22 cellular contexts compared by ENCODE assay signal in the genomic region with DNA sequence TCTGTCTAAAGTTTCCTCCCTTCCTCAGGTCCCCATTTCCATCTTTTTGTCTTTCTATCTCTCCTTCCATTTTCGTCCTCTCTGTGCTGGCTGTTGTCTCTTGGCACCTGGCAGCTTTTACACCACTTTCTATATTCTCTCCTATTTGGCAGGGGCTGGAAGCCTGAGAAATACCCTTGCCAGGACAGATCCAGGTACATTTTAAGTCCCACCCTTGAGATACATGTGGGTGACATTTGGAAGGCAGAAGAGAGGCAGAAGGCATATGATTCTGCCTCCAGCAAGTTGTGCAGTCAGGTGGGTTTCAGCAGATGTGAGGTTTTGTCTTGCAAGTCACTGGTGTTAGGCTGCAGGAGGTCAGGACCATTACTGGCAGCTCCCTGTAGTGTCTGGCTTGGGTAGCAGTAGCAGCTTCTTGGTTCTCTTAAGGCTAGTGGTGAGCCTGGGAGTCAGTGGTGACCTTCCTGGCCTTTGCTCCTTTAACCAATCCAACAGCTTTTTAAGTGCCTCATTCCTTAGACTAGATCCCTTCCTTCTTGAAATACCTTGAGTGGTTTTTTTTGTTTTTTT.
DNase-seq lines count a peak whose midpoint lies in the region; ATAC-seq, FAIRE-seq and TF ChIP-seq lines count a peak whose summit lies in the region.
"Had no signal": no experiment of that assay in that cellular context is flagged by ENCODE, and none has a peak within 500 bp of the region (broad histone marks: within the 10 kb centered on the region; RNA-seq: fewer than 3 reads in every experiment).

No MANE protein-coding gene starts in this region.

- WGBS in endodermal cell (ENCODE audit: insufficient coverage in 1 of 2, insufficient read length in 1 of 2), 2 experiments, result 50 to 80% methylated on average over 1 of the region's 1 CpG
- WGBS in thyroid gland, 2 donors, result 77 to 82% methylated on average over 1 of the region's 1 CpG

- no peak for ATAC-seq in activated CD8-positive, alpha-beta memory T cell treated with anti-CD3 and anti-CD28 coated beads, Interleukin-2, amount 10 ng/mL, durations not matched to agents 7 days and 5 days
- ATAC-seq: A549, Right ventricle myocardium inferior had no signal

- H3K36me3 Mint-ChIP-seq in CD14-positive monocyte (no peaks in the 10 kb centered on the region), endodermal cell (ENCODE audit: low read depth) (peaks cover 2% of the 10 kb centered on the region), progenitor cell of endocrine pancreas (ENCODE audit: insufficient read depth) (peaks cover 2% of the 10 kb centered on the region)
- no peaks in the 10 kb centered on the region for H3K36me3 Mint-ChIP-seq in activated CD8-positive, alpha-beta memory T cell treated with anti-CD3 and anti-CD28 coated beads, Interleukin-2, amount 10 ng/mL, durations not matched to agents 7 days and 5 days

- H3K4me3 ChIP-seq in endodermal cell (ENCODE audit: low read length) (no peak overlapping the region), Karpas-422 (ENCODE audit: low read length) (no peak overlapping the region), thyroid gland (replicated peaks in 1 of 3) (no peak overlapping the region)
- H3K4me3 ChIP-seq: A549 had no signal

- no peaks in the 10 kb centered on the region for H4K20me1 ChIP-seq in Karpas-422 (ENCODE audit: insufficient read depth, low read depth, low read length)

- H3K4me3 Mint-ChIP-seq in CD14-positive monocyte (no peak overlapping the region), endodermal cell (no peak overlapping the region), progenitor cell of endocrine pancreas (ENCODE audit: low read depth) (no peak overlapping the region)
- H3K4me3 Mint-ChIP-seq in activated CD8-positive, alpha-beta memory T cell treated with anti-CD3 and anti-CD28 coated beads, Interleukin-2, amount 10 ng/mL, durations not matched to agents 7 days and 5 days, result no peak overlapping the region
- H3K4me3 Mint-ChIP-seq: B cell had no signal

- no peaks in the 10 kb centered on the region for H3K79me2 ChIP-seq in Karpas-422 (ENCODE audit: low read length)

- CTCF ChIA-PET in activated CD8-positive, alpha-beta memory T cell treated with anti-CD3 and anti-CD28 coated beads, Interleukin-2, amount 10 ng/mL, durations not matched to agents 7 days and 5 days (lab: Charles Lee), result interaction anchor here (0.6 to 0.9 kb wide), 2 partner anchors 171 to 552 kb away, joined by 3 to 5 read pairs; no protein-coding TSS in a partner anchor

- TF ChIP-seq CTCF in CD14-positive monocyte (IDR thresholded peaks at IDR 0.05) (no peak), endodermal cell (conservative IDR thresholded peaks at IDR 0.05) (no peak), progenitor cell of endocrine pancreas (IDR thresholded peaks at IDR 0.05; ENCODE audit: unreplicated experiment) (no peak), thyroid gland (IDR thresholded peaks at IDR 0.05) (no peak)

- peaks cover 0 to 4% (median 1%) of the 10 kb centered on the region in 7 donors for H3K9me3 Mint-ChIP-seq in CD14-positive monocyte
- H3K9me3 Mint-ChIP-seq in activated CD8-positive, alpha-beta memory T cell treated with anti-CD3 and anti-CD28 coated beads, Interleukin-2, amount 10 ng/mL, durations not matched to agents 7 days and 5 days (ENCODE audit: low read depth), result no peaks in the 10 kb centered on the region
- H3K9me3 Mint-ChIP-seq in endodermal cell, result peaks cover 4% of the 10 kb centered on the region
- peaks cover 4% of the 10 kb centered on the region for H3K9me3 Mint-ChIP-seq in progenitor cell of endocrine pancreas (ENCODE audit: low read depth)

- no peak overlapping the region for H3K9ac ChIP-seq in endodermal cell (ENCODE audit: extremely low read depth, low read length, poor library complexity, severe bottlenecking)
- no peak overlapping the region for H3K9ac ChIP-seq in Karpas-422 (ENCODE audit: low read length)

- H3K4me2 ChIP-seq in Karpas-422 (ENCODE audit: low read depth, low read length, poor library complexity, severe bottlenecking), result no peak overlapping the region
- H3K4me2 ChIP-seq: A549 had no signal

- H3K27me3 ChIP-seq in endodermal cell (ENCODE audit: control insufficient read depth, insufficient read depth, low read length, poor library complexity, severe bottlenecking) (no peaks in the 10 kb centered on the region), Karpas-422 (ENCODE audit: low read length) (no peaks in the 10 kb centered on the region), thyroid gland (no peaks in the 10 kb centered on the region)

- H3K27ac Mint-ChIP-seq in CD14-positive monocyte (no peak overlapping the region), endodermal cell (no peak overlapping the region), progenitor cell of endocrine pancreas (peak overlapping the region; percentile 38)
- no peak overlapping the region for H3K27ac Mint-ChIP-seq in activated CD8-positive, alpha-beta memory T cell treated with anti-CD3 and anti-CD28 coated beads, Interleukin-2, amount 10 ng/mL, durations not matched to agents 7 days and 5 days
- H3K27ac Mint-ChIP-seq: B cell had no signal

- H3K27me3 Mint-ChIP-seq in CD14-positive monocyte (ENCODE audit: low read depth in 3 of 3) (peaks cover 2 to 4% (median 3%) of the 10 kb centered on the region in 3 donors), endodermal cell (ENCODE audit: insufficient read depth) (no peaks in the 10 kb centered on the region), progenitor cell of endocrine pancreas (peaks cover 21% of the 10 kb centered on the region)
- peaks cover 15% of the 10 kb centered on the region for H3K27me3 Mint-ChIP-seq in activated CD8-positive, alpha-beta memory T cell treated with anti-CD3 and anti-CD28 coated beads, Interleukin-2, amount 10 ng/mL, durations not matched to agents 7 days and 5 days
- H3K27me3 Mint-ChIP-seq: B cell had no signal

- no peaks in the 10 kb centered on the region for H3K4me1 ChIP-seq in endodermal cell (ENCODE audit: control insufficient read depth, insufficient read depth, low read length)
- H3K4me1 ChIP-seq in Karpas-422 (ENCODE audit: low read length), result no peaks in the 10 kb centered on the region
- no peaks in the 10 kb centered on the region for H3K4me1 ChIP-seq in thyroid gland
- H3K4me1 ChIP-seq: A549 had no signal

- H3K27ac ChIP-seq in endodermal cell (ENCODE audit: low read depth, low read length) (no peak overlapping the region), Karpas-422 (ENCODE audit: low read length) (no peak overlapping the region), thyroid gland (no peak overlapping the region)
- H3K27ac ChIP-seq: A549, HL-60 had no signal

- intact Hi-C loops in CD14-positive monocyte (cut with micrococcal nuclease) (loop anchor here in 1 of 2 donors (5.0 to 10.0 kb wide), 2 partner anchors 458 to 810 kb away; no protein-coding TSS in a partner anchor), thyroid gland (cut with DNase I) (no loop called here)

- DNase-seq in CD14-positive monocyte (ENCODE audit: low spot score) (peak; percentile 5), endodermal cell (peak; percentile 27), progenitor cell of endocrine pancreas (ENCODE audit: low spot score, unreplicated experiment) (no peak), cortex of kidney (lab: John Stamatoyannopoulos, UW) (no peak), Karpas-422 (no peak), HTR-8/SVneo (ENCODE audit: insufficient read length, low spot score) (no peak), thyroid gland (no peak)
- DNase-seq in activated CD8-positive, alpha-beta memory T cell treated with anti-CD3 and anti-CD28 coated beads, Interleukin-2, amount 10 ng/mL, durations not matched to agents 7 days and 5 days, result peak; percentile 39
- DNase-seq: EL, KBM-7, NCI-H1092, NCI-H1436, NCI-H187 treated with DMSO at 0.1 percent for 48 hours, NCI-H2107, NCI-H446 treated with DMSO at 0.1 percent for 48 hours, NCI-H526 treated with DMSO at 0.1 percent for 48 hours, OCI-M1 had no signal

- H3K36me3 ChIP-seq in endodermal cell (ENCODE audit: control insufficient read depth, insufficient read depth, low read length), result no peaks in the 10 kb centered on the region
- no peaks in the 10 kb centered on the region for H3K36me3 ChIP-seq in Karpas-422 (ENCODE audit: insufficient read depth, low read length)
- H3K36me3 ChIP-seq in thyroid gland, result no peaks in the 10 kb centered on the region

- H3K9me3 ChIP-seq in endodermal cell (ENCODE audit: control insufficient read depth, low read length) (no peaks in the 10 kb centered on the region), Karpas-422 (ENCODE audit: low read length) (no peaks in the 10 kb centered on the region), thyroid gland (no peaks in the 10 kb centered on the region)

- no peak overlapping the region for H2AFZ ChIP-seq in Karpas-422 (ENCODE audit: low read length)

- TF ChIP-seq POLR2A in thyroid gland (IDR thresholded peaks at IDR 0.05), result no peak

- H3K4me1 Mint-ChIP-seq in CD14-positive monocyte (peaks cover 24% of the 10 kb centered on the region), endodermal cell (no peaks in the 10 kb centered on the region), progenitor cell of endocrine pancreas (ENCODE audit: low read depth) (peaks cover 29% of the 10 kb centered on the region)
- peaks cover 14% of the 10 kb centered on the region for H3K4me1 Mint-ChIP-seq in activated CD8-positive, alpha-beta memory T cell treated with anti-CD3 and anti-CD28 coated beads, Interleukin-2, amount 10 ng/mL, durations not matched to agents 7 days and 5 days

- H3K9me2 ChIP-seq in Karpas-422 (replicated peaks; ENCODE audit: insufficient read depth, low read length), result no peaks in the 10 kb centered on the region

- no peak for FAIRE-seq in HTR-8/SVneo (lab: Jason Lieb, UNC)
- FAIRE-seq: A549, D721Med had no signal

Comparison
In these comparisons a context has a peak if more than half of its experiments do, and no peak if none do; other contexts are left out.
1. DNase-seq: peak in CD14-positive monocyte (single experiment), activated CD8-positive, alpha-beta memory T cell treated with anti-CD3 and anti-CD28 coated beads, Interleukin-2, amount 10 ng/mL, durations not matched to agents 7 days and 5 days (single experiment) and endodermal cell (single experiment); none in progenitor cell of endocrine pancreas (single experiment), cortex of kidney (single experiment), Karpas-422 (single experiment), HTR-8/SVneo (single experiment) and thyroid gland (0 of 2).